In the genomic region with DNA sequence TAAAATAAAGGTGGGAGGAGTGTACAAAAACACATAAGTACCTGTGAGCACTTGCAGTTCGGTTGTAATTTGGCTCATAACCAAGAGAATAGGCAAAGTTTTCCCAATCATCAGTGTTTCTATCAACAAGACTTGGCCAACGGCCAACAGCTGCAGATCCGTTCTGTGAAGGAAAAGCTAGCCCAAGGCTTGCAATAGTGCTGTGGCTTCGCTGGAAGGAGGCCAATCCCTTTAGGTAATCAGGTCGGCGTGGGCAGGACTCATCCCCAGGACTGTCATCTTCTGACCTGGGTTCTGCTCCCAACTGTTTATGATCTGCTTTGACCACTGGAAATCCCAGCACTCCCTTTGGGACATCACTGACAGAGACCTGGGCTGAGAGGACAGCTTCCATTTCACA, we compare ENCODE assay signal across 1 cellular context.
A peak's percentile ranks its signal among the peaks of the same experiment; 100 is the strongest.
TF ChIP-seq lines count a peak whose summit lies in the region.

No MANE protein-coding gene starts in this region.

TF ChIP-seq in SK-N-SH, 30 proteins besides CTCF, POLR2A, EP300 and RAD21 (continued from another document):
- TF ChIP-seq RFX5 (IDR thresholded peaks at IDR 0.05; ENCODE audit: low read length): no peak
- peak; percentile 55 for TF ChIP-seq NFIC (IDR thresholded peaks at IDR 0.05; ENCODE audit: borderline replicate concordance)
- TF ChIP-seq SIN3A (IDR thresholded peaks at IDR 0.05; ENCODE audit: borderline replicate concordance, low read depth, low read length): no peak
- TF ChIP-seq FOXM1 (IDR thresholded peaks at IDR 0.05; ENCODE audit: low read depth): no peak
- 0 out of 2 replicates have a peak, but pooled peaks have one; percentile 30 for TF ChIP-seq FOXJ3 (CRISPR knock-in tag; IDR thresholded peaks at IDR 0.05)
- peak; percentile 57 for TF ChIP-seq CHD2 (IDR thresholded peaks at IDR 0.05; ENCODE audit: low read length, partially characterized antibody)
